ENCODE assay signal across 8 cellular contexts in the genomic region with DNA sequence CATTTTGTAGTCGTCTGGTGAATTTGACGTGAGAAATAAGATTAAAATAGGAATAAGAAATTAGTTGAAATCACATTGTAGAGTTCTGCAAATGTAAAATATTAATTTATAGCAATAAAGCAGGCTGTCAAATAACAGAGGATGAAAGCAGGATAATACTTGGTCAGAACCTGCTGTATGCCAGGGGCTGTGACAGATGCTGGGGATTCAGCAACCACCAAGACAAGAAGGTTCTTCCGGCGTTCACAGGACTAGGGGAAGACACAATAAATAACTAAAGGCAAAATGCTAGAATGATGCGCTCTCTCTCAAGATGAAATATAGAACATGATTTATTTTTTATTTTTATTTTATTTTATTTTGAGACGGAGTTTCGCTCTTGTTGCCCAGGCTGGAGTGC. TPM values are rescaled to one million over a fixed set of nuclear protein-coding genes. Genes with fewer than 3 reads are reported as not detected.
DNase-seq lines count a peak whose midpoint lies in the region; ATAC-seq, FAIRE-seq and TF ChIP-seq lines count a peak whose summit lies in the region.

No MANE protein-coding gene starts in this region.

- FAIRE-seq in GM12878 (lab: Jason Lieb, UNC) = peak; percentile 61

- no peak for TF ChIP-seq EP300 in GM12878 (IDR thresholded peaks at IDR 0.05; ENCODE audit: borderline replicate concordance in 1 of 2, control insufficient read depth in 1 of 2, low read depth in 2 of 2, low read length in 2 of 2)

- in situ Hi-C loops in GM12878 (cut with MboI) = no loop called here

- no peak for DNase-seq in HL-60 (ENCODE audit: low read depth in 1 of 2, low spot score in 1 of 2)
- DNase-seq in GM12878 (ENCODE audit: low read depth, low spot score) = no peak
- no peak for DNase-seq in left colon
- DNase-seq in NCI-H146 treated with DMSO at 0.1 percent for 48 hours (lab: John Stamatoyannopoulos, UW; ENCODE audit: unreplicated experiment) = no peak
- no peak for DNase-seq in COLO668 (lab: John Stamatoyannopoulos, UW; ENCODE audit: unreplicated experiment)

- peak overlapping the region; percentile 82 for H3K9ac ChIP-seq in GM12878 (ENCODE audit: control insufficient read depth, insufficient read depth, low read length)

- CTCF ChIA-PET in GM12878 (lab: Yijun Ruan, JAX) = no interaction called here

- POLR2A ChIA-PET in GM12878 (lab: Charles Lee) = no interaction called here

- TF ChIP-seq CTCF in HL-60 (IDR thresholded peaks at IDR 0.05; ENCODE audit: insufficient read depth, low read length) (no peak), GM12878 (IDR thresholded peaks at IDR 0.05 in 2 of 3, conservative IDR thresholded peaks at IDR 0.05 in 1 of 3; ENCODE audit: control insufficient read depth in 2 of 3, extremely low read depth in 1 of 3, insufficient read depth in 1 of 3, low read depth in 3 of 3, low read length in 3 of 3) (no peak)

- TF ChIP-seq RAD21 in GM12878 (IDR thresholded peaks at IDR 0.05; ENCODE audit: insufficient read depth, low read depth, low read length) = no peak

- SMC1A ChIA-PET in GM12878 (lab: Charles Lee; ENCODE audit: uncharacterized antibody, unreplicated experiment) = no interaction called here

- TF ChIP-seq POLR2A in GM12878 (IDR thresholded peaks at IDR 0.05; ENCODE audit: low read depth, low read length) = no peak

- H3K27me3 ChIP-seq in ACC112 (ENCODE audit: insufficient read depth, low read length) (no peaks in the 10 kb centered on the region), HL-60 (ENCODE audit: insufficient read depth, poor library complexity, severe bottlenecking) (no peaks in the 10 kb centered on the region), GM12878 (replicated peaks in 1 of 2; ENCODE audit: control insufficient read depth in 2 of 2, insufficient read depth in 2 of 2, low read length in 1 of 2) (no peaks in the 10 kb centered on the region), mononuclear cell (ENCODE audit: insufficient read depth, low read length) (no peaks in the 10 kb centered on the region)

- H4K20me1 ChIP-seq in GM12878 (ENCODE audit: control insufficient read depth, insufficient read depth) = no peaks in the 10 kb centered on the region

- H3K4me1 ChIP-seq in ACC112 (ENCODE audit: control insufficient read depth, insufficient read depth, low read length, unreplicated experiment) (no peaks in the 10 kb centered on the region), GM12878 (ENCODE audit: control insufficient read depth, insufficient read depth, low read length) (no peaks in the 10 kb centered on the region; the same call in 1 of the 2 replicates), mononuclear cell (ENCODE audit: insufficient read depth, low read length) (peaks cover 16% of the 10 kb centered on the region)

- TSS peak; percentile 96 for BruUV-seq in GM12878 (replicated peaks; lab: Mats Ljungman, UMichigan)

- ATAC-seq in GM12878 (peak; percentile 26; the same call in 2 of the 3 replicates), left colon (no peak), HG03342 (IDR thresholded peaks at IDR 0.05; ENCODE audit: unreplicated experiment) (no peak)

- peak overlapping the region; percentile 72 for H3K4me2 ChIP-seq in GM12878 (ENCODE audit: control insufficient read depth, insufficient read depth)

- H2AFZ ChIP-seq in ACC112 (ENCODE audit: low read length, unreplicated experiment) (peak overlapping the region; percentile 98), GM12878 (ENCODE audit: control insufficient read depth, low read depth, low read length) (peak overlapping the region; percentile 93)

- H3K9me3 ChIP-seq in GM12878 (replicated peaks; ENCODE audit: control insufficient read depth, insufficient read depth, low read length) = no peaks in the 10 kb centered on the region
- no peaks in the 10 kb centered on the region for H3K9me3 ChIP-seq in mononuclear cell (ENCODE audit: low read depth, low read length)

- H3K27ac ChIP-seq in ACC112 (ENCODE audit: low read depth, low read length) (peak overlapping the region; percentile 61), HL-60 (replicated peaks) (peak overlapping the region; percentile 86), GM12878 (ENCODE audit: control insufficient read depth, insufficient read depth) (peak overlapping the region; percentile 78)

- intact Hi-C loops in GM12878 (cut with micrococcal nuclease; ENCODE audit: unreplicated experiment) = no loop called here
- intact Hi-C loops in left colon (cut with DNase I, micrococcal nuclease) = no loop called here

- H3K79me2 ChIP-seq in ACC112 (ENCODE audit: control insufficient read depth, insufficient read depth, low read length, unreplicated experiment) = no peaks in the 10 kb centered on the region
- H3K79me2 ChIP-seq in GM12878 (ENCODE audit: control insufficient read depth, insufficient read depth, low read length) = no peaks in the 10 kb centered on the region

- RAD21 ChIA-PET in GM12878 (lab: Charles Lee; ENCODE audit: unreplicated experiment) = no interaction called here

- H3K36me3 ChIP-seq in ACC112 (ENCODE audit: insufficient read depth, low read length) (no peaks in the 10 kb centered on the region), GM12878 (ENCODE audit: control insufficient read depth in 2 of 2, insufficient read depth in 2 of 2, low read length in 1 of 2) (no peaks in the 10 kb centered on the region)

- WGBS in GM12878 (ENCODE audit: insufficient coverage, insufficient replicate concordance, low lambda C conversion rate, missing lambda C conversion rate) = 66% methylated on average over 7 of the region's 7 CpGs

- H3K4me3 ChIP-seq in ACC112 (ENCODE audit: low read depth, low read length) = peak overlapping the region; percentile 86
- H3K4me3 ChIP-seq in HL-60 (replicated peaks; ENCODE audit: insufficient read depth, low read length) = peak overlapping the region; percentile 73
- H3K4me3 ChIP-seq in GM12878 = peak overlapping the region; percentile 71
- H3K4me3 ChIP-seq in mononuclear cell (ENCODE audit: low read length) = peak overlapping the region; percentile 67

TF ChIP-seq in GM12878, 131 proteins besides CTCF, POLR2A, EP300 and RAD21 (continues in another document):
- TF ChIP-seq BACH1 (IDR thresholded peaks at IDR 0.05; ENCODE audit: borderline replicate concordance) = no peak
- TF ChIP-seq CHD1 (IDR thresholded peaks at IDR 0.05; ENCODE audit: low read depth, low read length) = no peak
- no peak for TF ChIP-seq SIN3A (IDR thresholded peaks at IDR 0.05; ENCODE audit: low read depth, low read length)

RNA-seq across cellular contexts. Expression of gene PARK7, which starts 6.8 kb away (rescaled TPM):
- 40.2 and 45.4 TPM in 2 replicates for total RNA-seq in GM12878 (2013; cell fraction: nucleolus; rRNA removed)
- 267 and 294 TPM in 2 replicates for total RNA-seq in GM12878 (2014; rRNA removed)
- 293 and 296 TPM in 2 replicates for total RNA-seq in GM12878 (2014; rRNA removed; fragmentation: Illumina TruSeq; extraction: Trizol)
- total RNA-seq in GM12878 (2021) = 405 and 406 TPM in 2 replicates
- 273 TPM for polyA plus RNA-seq in GM12878 (2011; ENCODE audit: low read depth)
- polyA plus RNA-seq in GM12878 (2011; rRNA removed) = 523 and 619 TPM in 2 replicates
- polyA plus RNA-seq in GM12878 (2011; cell fraction: cytosol; rRNA removed) = 271 and 290 TPM in 2 replicates
- 199 and 211 TPM in 2 replicates for polyA plus RNA-seq in GM12878 (2011; cell fraction: nucleus; rRNA removed)
- 355 and 386 TPM in 2 replicates for polyA plus RNA-seq in GM12878 (2012)
- 391 and 465 TPM in 2 replicates for polyA plus RNA-seq in GM12878 (2014; fragmentation: Illumina TruSeq; extraction: Trizol)
- 1,000 to 10,000 TPM in 1 of 2 experiments, 100 to 1,000 TPM in 1; 948 to 1,056 TPM for polyA plus RNA-seq in GM12878 (2014; fragmentation: Nextera tagmentation; extraction: Ambion mirVana)
- 416 and 466 TPM in 2 replicates for polyA plus RNA-seq in GM12878 (2014; rRNA removed)
- 100 to 1,000 TPM; 717 to 720 TPM for polyA plus RNA-seq in GM12878 (2016; fragmentation: Nextera tagmentation; extraction: Ambion mirVana)
- polyA minus RNA-seq in GM12878 (2011; rRNA and poly(A)+ RNA removed) = 130 and 135 TPM in 2 replicates
- 54.5 and 67.0 TPM in 2 replicates for polyA minus RNA-seq in GM12878 (2011; cell fraction: cytosol; rRNA and poly(A)+ RNA removed)
- polyA minus RNA-seq in GM12878 (2011; cell fraction: nucleus; rRNA and poly(A)+ RNA removed) = 26.0 and 41.7 TPM in 2 replicates
- total RNA-seq in mononuclear cell = 72.3 TPM
- 100 to 1,000 TPM; 167 to 171 TPM for total RNA-seq in left colon

RNA-seq across cellular contexts. Expression of gene TNFRSF9, which starts 14.0 kb away (rescaled TPM):
- 22.8 and 24.3 TPM in 2 replicates for total RNA-seq in GM12878 (2013; cell fraction: nucleolus; rRNA removed)
- total RNA-seq in GM12878 (2014; rRNA removed) (4.0 and 4.4 TPM in 2 replicates), GM12878 (2014; rRNA removed; fragmentation: Illumina TruSeq; extraction: Trizol) (5.9 and 7.0 TPM in 2 replicates), GM12878 (2021) (5.6 and 7.6 TPM in 2 replicates), mononuclear cell (2.4 TPM), left colon (under 1 TPM; 0.09 to 0.50 TPM)
- polyA plus RNA-seq in GM12878 (2011; ENCODE audit: low read depth) = 0.33 TPM
- polyA plus RNA-seq in GM12878 (2011; rRNA removed) (24.7 and 25.6 TPM in 2 replicates), GM12878 (2014; fragmentation: Illumina TruSeq; extraction: Trizol) (5.4 and 5.7 TPM in 2 replicates), GM12878 (2014; fragmentation: Nextera tagmentation; extraction: Ambion mirVana) (1 to 10 TPM; 7.5 to 9.2 TPM), GM12878 (2014; rRNA removed) (4.0 and 5.9 TPM in 2 replicates), GM12878 (2016; fragmentation: Nextera tagmentation; extraction: Ambion mirVana) (1 to 10 TPM; 2.0 to 2.2 TPM)
- polyA plus RNA-seq in GM12878 (2011; cell fraction: cytosol; rRNA removed) = 17.5 and 21.8 TPM in 2 replicates
- polyA plus RNA-seq in GM12878 (2011; cell fraction: nucleus; rRNA removed) = 7.0 and 7.8 TPM in 2 replicates
- 1.1 and 1.2 TPM in 2 replicates for polyA plus RNA-seq in GM12878 (2012)
- polyA minus RNA-seq in GM12878 (2011; rRNA and poly(A)+ RNA removed) = 36.5 and 45.8 TPM in 2 replicates
- 9.9 and 10.0 TPM in 2 replicates for polyA minus RNA-seq in GM12878 (2011; cell fraction: cytosol; rRNA and poly(A)+ RNA removed)
- polyA minus RNA-seq in GM12878 (2011; cell fraction: nucleus; rRNA and poly(A)+ RNA removed) = 4.0 and 6.0 TPM in 2 replicates
